20 cellular contexts compared by ENCODE assay signal in genomic region chr11:103170865-103171264, GRCh38.
DNase-seq lines count a peak whose midpoint lies in the region; ATAC-seq, FAIRE-seq and TF ChIP-seq lines count a peak whose summit lies in the region.
"Had no signal": no experiment of that assay in that cellular context is flagged by ENCODE, and none has a peak within 500 bp of the region (broad histone marks: within the 10 kb centered on the region; RNA-seq: fewer than 3 reads in every experiment).

No MANE protein-coding gene starts in this region.

- no peaks in the 10 kb centered on the region for H3K79me2 ChIP-seq in HepG2 (ENCODE audit: insufficient read depth, low read length)

- H3K27me3 ChIP-seq in HepG2 (ENCODE audit: control insufficient read depth in 1 of 2, insufficient read depth in 2 of 2, low read length in 2 of 2) (no peaks in the 10 kb centered on the region), right lobe of liver (no peaks in the 10 kb centered on the region), gastroesophageal sphincter (no peaks in the 10 kb centered on the region)
- H3K27me3 ChIP-seq: esophagus muscularis mucosa, heart right ventricle, left lung, upper lobe of right lung had no signal

- H3K4me1 ChIP-seq in HepG2 (ENCODE audit: insufficient read depth, low read length) (no peaks in the 10 kb centered on the region), right lobe of liver (no peaks in the 10 kb centered on the region), gastroesophageal sphincter (no peaks in the 10 kb centered on the region)
- H3K4me1 ChIP-seq: esophagus muscularis mucosa, heart right ventricle, left lung, upper lobe of right lung had no signal

- H3K36me3 ChIP-seq in HepG2 (replicated peaks in 1 of 2; ENCODE audit: control insufficient read depth in 1 of 2, insufficient read depth in 2 of 2, low read length in 2 of 2) = no peaks in the 10 kb centered on the region
- H3K36me3 ChIP-seq in right lobe of liver = no peaks in the 10 kb centered on the region
- H3K36me3 ChIP-seq in SK-N-MC (ENCODE audit: insufficient read depth, low read length) = peaks cover 43% of the 10 kb centered on the region
- H3K36me3 ChIP-seq in gastroesophageal sphincter = peaks cover 0 to 57% of the 10 kb centered on the region in 2 donors
- H3K36me3 ChIP-seq: left lung had no signal

- H3K4me2 ChIP-seq in HepG2 (ENCODE audit: low read depth, low read length) = no peak overlapping the region

- intact Hi-C loops in HepG2 (cut with micrococcal nuclease; ENCODE audit: unreplicated experiment) = no loop called here
- intact Hi-C loops in right lobe of liver (cut with DNase I) = no loop called here

- FAIRE-seq in HepG2 (lab: Jason Lieb, UNC) = no peak

- 26% methylated on average over 4 of the region's 4 CpGs for WGBS in HepG2 (ENCODE audit: low lambda C conversion rate)
- WGBS in right lobe of liver (ENCODE audit: insufficient coverage, low coverage, low lambda C conversion rate, missing lambda C conversion rate) = 70% methylated on average over 4 of the region's 4 CpGs
- WGBS in gastroesophageal sphincter (ENCODE audit: low coverage in 1 of 2), 2 donors = 87 to 100% methylated on average over 3 to 4 of the region's 4 CpGs

- no peak overlapping the region for H2AFZ ChIP-seq in HepG2 (ENCODE audit: low read length)

- BruUV-seq in HepG2 (replicated peaks; lab: Mats Ljungman, UMichigan) = no TSS peak

- TF ChIP-seq POLR2A in HepG2 (IDR thresholded peaks at IDR 0.05; ENCODE audit: insufficient read depth in 1 of 2, low read depth in 2 of 2, low read length in 2 of 2) = no peak
- TF ChIP-seq POLR2A in right lobe of liver (IDR thresholded peaks at IDR 0.05) = no peak
- no peak for TF ChIP-seq POLR2A in gastroesophageal sphincter (IDR thresholded peaks at IDR 0.05)

- no peak for ATAC-seq in HepG2
- ATAC-seq in right lobe of liver = no peak
- no peak for ATAC-seq in gastroesophageal sphincter
- ATAC-seq: activated CD8-positive, alpha-beta memory T cell treated with anti-CD3 and anti-CD28 coated beads, Interleukin-2, amount 10 ng/mL, durations not matched to agents 7 days and 5 days; activated naive CD4-positive, alpha-beta T cell treated with anti-CD3 and anti-CD28 coated beads, Interleukin-2, amount 50 U/mL, for 72 hours; heart right ventricle; left lung; naive thymus-derived CD8-positive, alpha-beta T cell; upper lobe of right lung had no signal

- in situ Hi-C loops in HepG2 (cut with HindIII; ENCODE audit: extremely low pct_ligation_motif_present, low pct_unique_long_range_greater_than_20kb) = no loop called here

- CTCF ChIA-PET in HepG2 (lab: Yijun Ruan, JAX; ENCODE audit: low intra/inter-chr PET ratio, low total read pairs) = no interaction called here

- H3K4me3 ChIP-seq in HepG2 (replicated peaks in 1 of 3; ENCODE audit: insufficient read depth in 1 of 3, low read depth in 2 of 3, low read length in 3 of 3) (no peak overlapping the region), right lobe of liver (no peak overlapping the region), SK-N-MC (no peak overlapping the region), fibroblast of mammary gland (ENCODE audit: control insufficient read depth, low read depth, low read length) (no peak overlapping the region), gastroesophageal sphincter (no peak overlapping the region)
- H3K4me3 ChIP-seq: esophagus muscularis mucosa, heart right ventricle, left lung, upper lobe of right lung had no signal

- TF ChIP-seq CTCF in HepG2 (CRISPR knock-in tag; IDR thresholded peaks at IDR 0.05) = no peak
- no peak for TF ChIP-seq CTCF in right lobe of liver (IDR thresholded peaks at IDR 0.05)
- no peak for TF ChIP-seq CTCF in fibroblast of mammary gland (conservative IDR thresholded peaks at IDR 0.05; ENCODE audit: control insufficient read depth, insufficient read depth, low read depth, low read length)
- no peak for TF ChIP-seq CTCF in gastroesophageal sphincter (IDR thresholded peaks at IDR 0.05)

- H4K20me1 ChIP-seq in HepG2 (ENCODE audit: insufficient read depth, low read length) = no peaks in the 10 kb centered on the region

- no peak for TF ChIP-seq RAD21 in HepG2 (CRISPR knock-in tag; IDR thresholded peaks at IDR 0.05)

- POLR2A ChIA-PET in HepG2 (lab: Yijun Ruan, JAX) = no interaction called here

- no peak overlapping the region for H3K9ac ChIP-seq in HepG2 (ENCODE audit: insufficient read depth, low read depth, low read length)
- no peak overlapping the region for H3K9ac ChIP-seq in SK-N-MC (ENCODE audit: insufficient read length)

- TF ChIP-seq EP300 in HepG2 (IDR thresholded peaks at IDR 0.05; ENCODE audit: low read depth in 2 of 2, low read length in 2 of 2) (no peak), HepG2 (CRISPR knock-in tag; IDR thresholded peaks at IDR 0.05; ENCODE audit: borderline replicate concordance) (no peak), gastroesophageal sphincter (IDR thresholded peaks at IDR 0.05) (no peak)

- H3K27ac ChIP-seq in HepG2 (ENCODE audit: extremely low read length, insufficient read depth, low read length) (no peak overlapping the region), right lobe of liver (no peak overlapping the region), SK-N-MC (peak overlapping the region; percentile 58), gastroesophageal sphincter (no peak overlapping the region)
- H3K27ac ChIP-seq: esophagus muscularis mucosa, heart right ventricle, left lung, upper lobe of right lung had no signal

- no peaks in the 10 kb centered on the region for H3K9me3 ChIP-seq in HepG2 (ENCODE audit: low read length)
- H3K9me3 ChIP-seq in right lobe of liver = no peaks in the 10 kb centered on the region
- no peaks in the 10 kb centered on the region for H3K9me3 ChIP-seq in SK-N-MC (ENCODE audit: low read depth, low read length)
- H3K9me3 ChIP-seq in gastroesophageal sphincter = no peaks in the 10 kb centered on the region
- H3K9me3 ChIP-seq: esophagus muscularis mucosa, heart right ventricle, left lung, upper lobe of right lung had no signal

- DNase-seq in HepG2 (ENCODE audit: low spot score) = no peak
- DNase-seq in right lobe of liver = no peak
- DNase-seq in SK-N-MC (ENCODE audit: low read depth, low spot score) = peak; percentile 12
- peak; percentile 61 for DNase-seq in fibroblast of mammary gland (ENCODE audit: low read depth)
- DNase-seq in hippocampal formation (lab: John Stamatoyannopoulos, UW) = no peak
- no peak for DNase-seq in dermis blood vessel endothelial cell
- no peak for DNase-seq in NCI-H1930 (lab: John Stamatoyannopoulos, UW)
- DNase-seq: activated CD4-positive, alpha-beta T cell treated with anti-CD3 and anti-CD28 coated beads, Interleukin-2, amount 10 ng/mL, durations not matched to agents 7 days and 5 days; activated CD8-positive, alpha-beta memory T cell treated with anti-CD3 and anti-CD28 coated beads, Interleukin-2, amount 10 ng/mL, durations not matched to agents 7 days and 5 days; effector CD8-positive, alpha-beta T cell; heart right ventricle; immature natural killer cell; left lung; naive thymus-derived CD8-positive, alpha-beta T cell; NCI-H1105; NCI-H2081; upper lobe of right lung had no signal

TF ChIP-seq in HepG2, 621 proteins besides CTCF, POLR2A, EP300 and RAD21:
- TF ChIP-seq PCBP2 (optimal IDR thresholded peaks at IDR 0.05; ENCODE audit: low read depth, low read length, poor library complexity, severe bottlenecking) (no peak), MAFF (IDR thresholded peaks at IDR 0.05; ENCODE audit: low read depth, low read length) (peak; percentile 84), PRPF4 (IDR thresholded peaks at IDR 0.05; ENCODE audit: low read depth, low read length, poor library complexity, severe bottlenecking) (no peak), ZNF724P (CRISPR knock-in tag; IDR thresholded peaks at IDR 0.05; ENCODE audit: borderline replicate concordance) (no peak), RFX5 (IDR thresholded peaks at IDR 0.05; ENCODE audit: low read depth, low read length) (peak; percentile 39; the same call in 1 of the 2 replicates), MAFK (conservative IDR thresholded peaks at IDR 0.05 in 1 of 2, IDR thresholded peaks at IDR 0.05 in 1 of 2; ENCODE audit: low read length in 2 of 2) (peak; percentile 77 to 90; a peak in 3 of 4 replicates), PRMT3 (CRISPR knock-in tag; IDR thresholded peaks at IDR 0.05; ENCODE audit: borderline replicate concordance, low read depth) (no peak)
TF ChIP-seq in HepG2: peak in this region for 3.

Comparison
In these comparisons a context has a peak if more than half of its experiments do, and no peak if none do; other contexts are left out.
1. DNase-seq: peak in SK-N-MC (single experiment) and fibroblast of mammary gland (single experiment); none in HepG2 (single experiment), right lobe of liver (0 of 3), hippocampal formation (0 of 2), dermis blood vessel endothelial cell (single experiment) and NCI-H1930 (0 of 2).